In the genomic region with DNA sequence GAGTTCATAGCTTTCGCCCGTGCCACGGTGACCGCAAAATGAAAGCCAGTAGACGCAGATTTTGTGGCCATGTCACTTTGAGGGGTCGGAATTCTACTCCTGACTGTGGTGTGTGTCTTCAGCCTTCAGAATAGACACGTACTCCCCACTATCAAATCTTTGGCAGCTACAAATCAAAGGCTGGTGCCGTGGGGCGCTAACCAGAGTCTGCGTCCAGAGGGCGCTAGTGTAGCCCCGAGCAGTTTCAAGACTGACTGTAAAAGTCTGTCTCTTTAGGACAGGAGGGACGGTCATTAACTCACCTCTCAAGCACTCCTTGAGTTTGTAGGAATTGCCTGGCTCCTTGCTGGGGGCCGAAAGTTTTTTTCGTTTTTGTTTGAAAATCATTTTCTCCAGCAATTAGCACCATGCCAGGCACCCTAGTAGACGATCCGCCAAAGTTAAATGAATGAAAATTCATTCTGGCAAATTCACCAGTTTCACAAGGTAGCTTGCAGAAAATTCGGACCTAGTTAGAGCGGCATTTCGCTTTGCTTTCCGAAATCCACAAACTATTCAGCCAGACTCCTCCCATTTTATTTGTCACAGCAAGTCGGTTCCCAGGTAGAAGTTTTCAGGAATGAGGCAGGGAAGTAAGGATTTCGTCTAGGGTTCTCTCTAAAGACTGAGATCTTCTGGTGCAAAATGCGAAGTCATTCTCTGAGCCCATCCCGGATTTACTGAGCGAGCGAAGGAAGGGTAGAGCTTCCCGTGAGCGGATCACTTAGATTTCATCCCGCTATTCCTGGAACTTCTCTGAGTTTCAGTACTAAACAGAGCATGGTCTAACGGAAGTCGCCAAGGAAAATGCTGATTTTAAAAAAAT, we compare ENCODE assay signal across 8 cellular contexts. TPM values are rescaled to one million over a fixed set of nuclear protein-coding genes. Genes with fewer than 3 reads are reported as not detected.
DNase-seq lines count a peak whose midpoint lies in the region; ATAC-seq and TF ChIP-seq lines count a peak whose summit lies in the region.

No MANE protein-coding gene starts in this region.

- no peaks in the 10 kb centered on the region for H3K36me3 Mint-ChIP-seq in nephron progenitor cell (ENCODE audit: low read depth)

- 2 to 5% methylated on average over 31 of the region's 32 CpGs for WGBS in tibial nerve, 2 donors

- H3K9me3 ChIP-seq in tibial nerve = no peaks in the 10 kb centered on the region

- H3K9me3 Mint-ChIP-seq in nephron progenitor cell = no peaks in the 10 kb centered on the region

- peaks cover 0 to 71% of the 10 kb centered on the region in 2 donors for H3K27me3 ChIP-seq in tibial nerve

- no peak overlapping the region for H3K27ac Mint-ChIP-seq in nephron progenitor cell

- peak overlapping the region; percentile 78 for H3K4me3 Mint-ChIP-seq in nephron progenitor cell

- peaks cover 93% of the 10 kb centered on the region for H3K27me3 Mint-ChIP-seq in nephron progenitor cell (ENCODE audit: low read depth, poor library complexity)

- TF ChIP-seq CTCF in nephron progenitor cell (IDR thresholded peaks at IDR 0.05) (peak; percentile 81), tibial nerve (IDR thresholded peaks at IDR 0.05) (peak in 3 of 5 experiments; percentile 15 to 63 (median 39))

- peaks cover 38% of the 10 kb centered on the region for H3K4me1 Mint-ChIP-seq in nephron progenitor cell

- H3K4me3 ChIP-seq in tibial nerve = peak overlapping the region in 3 of 4 donors; percentile 11 to 30 (median 23)

- no peak for TF ChIP-seq EP300 in tibial nerve (IDR thresholded peaks at IDR 0.05)

- no peak for TF ChIP-seq POLR2A in erythroblast (IDR thresholded peaks at IDR 0.05; ENCODE audit: low read length)
- TF ChIP-seq POLR2A in tibial nerve (IDR thresholded peaks at IDR 0.05) = no peak

- H3K36me3 ChIP-seq in tibial nerve = no peaks in the 10 kb centered on the region

- DNase-seq in Right ventricle myocardium inferior (ENCODE audit: missing footprints) (no peak), cardiac septum (ENCODE audit: low spot score) (no peak), M059J (ENCODE audit: low read depth) (peak; percentile 46), erythroblast (lab: John Stamatoyannopoulos, UW) (peak; percentile 42 to 51), nephron progenitor cell (peak; percentile 67), tibial nerve (ENCODE audit: low spot score in 2 of 2) (peak in 1 of 2 donors; percentile 15), NCI-H446 treated with DMSO at 0.1 percent for 48 hours (lab: John Stamatoyannopoulos, UW) (no peak)
- peak; percentile 83 for DNase-seq in activated CD8-positive, alpha-beta memory T cell treated with anti-CD3 and anti-CD28 coated beads for 24 hours

- peak; percentile 61 for ATAC-seq in Right ventricle myocardium inferior

- H3K4me1 ChIP-seq in tibial nerve = peaks cover 0 to 40% (median 12%) of the 10 kb centered on the region in 4 donors

- no peak overlapping the region for H3K27ac ChIP-seq in tibial nerve

- intact Hi-C loops in Right ventricle myocardium inferior (cut with DNase I) (no loop called here), cardiac septum (cut with DNase I) (loop anchor here (5.0 kb wide), 1 partner anchor 97 kb away; a partner anchor contains a TSS)

RNA-seq across cellular contexts. Expression of a gene that starts 2.8 kb away (rescaled TPM):
- total RNA-seq in Right ventricle myocardium inferior (not detected), cardiac septum (0.51 TPM), tibial nerve (not detected)
- total RNA-seq in M059J (2014; rRNA removed; shearing (Covaris generic)) = not detected in 2 replicates

Comparison
In these comparisons a context has a peak if more than half of its experiments do, and no peak if none do; other contexts are left out.
1. DNase-seq: peak in M059J (single experiment), activated CD8-positive, alpha-beta memory T cell treated with anti-CD3 and anti-CD28 coated beads for 24 hours (single experiment), erythroblast (2 of 2) and nephron progenitor cell (single experiment); none in Right ventricle myocardium inferior (single experiment), cardiac septum (single experiment) and NCI-H446 treated with DMSO at 0.1 percent for 48 hours (single experiment).